Comparison of ENCODE assay signal across 8 cellular contexts in genomic region chr4:185258741-185259140, GRCh38. TPM values are rescaled to one million over a fixed set of nuclear protein-coding genes. Genes with fewer than 3 reads are reported as not detected.
DNase-seq lines count a peak whose midpoint lies in the region; ATAC-seq, FAIRE-seq and TF ChIP-seq lines count a peak whose summit lies in the region.
"Not testable (repeated sequence)": the region's sequence is repeated elsewhere in the genome, so short reads cannot be mapped to it uniquely, and the experiment has no call there.

No MANE protein-coding gene starts in this region.

- not testable (repeated sequence) for H4K20me1 ChIP-seq in SU-DHL-6 (ENCODE audit: low read depth, low read length); osteoblast (ENCODE audit: insufficient read depth, low read length)

- not testable (repeated sequence) for H2AFZ ChIP-seq in SU-DHL-6 (ENCODE audit: low read depth, low read length, severe bottlenecking); osteoblast (ENCODE audit: low read length)

- peak; percentile 97 for FAIRE-seq in GM12891 (lab: Jason Lieb, UNC)

- not testable (repeated sequence) for H3K79me2 ChIP-seq in SU-DHL-6 (ENCODE audit: insufficient read depth, low read length)
- peaks cover 38% of the 10 kb centered on the region for H3K79me2 ChIP-seq in osteoblast (ENCODE audit: insufficient read depth, low read length)

- DNase-seq in AG08396 (ENCODE audit: low spot score) (peak; percentile 29), NCI-H1694 treated with DMSO at 0.1 percent for 48 hours (lab: John Stamatoyannopoulos, UW) (peak; percentile 52), brain pericyte (ENCODE audit: low read depth, low spot score) (peak; percentile 38)
- not testable (repeated sequence) for DNase-seq in GM12891 (ENCODE audit: insufficient read length, low spot score); Right ventricle myocardium inferior (ENCODE audit: missing footprints); osteoblast (ENCODE audit: insufficient read length, low spot score, missing footprints)

- peak; percentile 35 for ATAC-seq in HG02870 (IDR thresholded peaks at IDR 0.05; ENCODE audit: unreplicated experiment)
- peak; percentile 79 for ATAC-seq in Right ventricle myocardium inferior

- H3K27ac ChIP-seq in SU-DHL-6 (ENCODE audit: low read depth, low read length) (peak overlapping the region; percentile 52; the same call in 1 of the 2 replicates), osteoblast (ENCODE audit: low read depth, low read length) (peak overlapping the region; percentile 44)

- H3K4me1 ChIP-seq in osteoblast (ENCODE audit: insufficient read depth, low read length): peaks cover 26% of the 10 kb centered on the region

- H3K9me2 ChIP-seq in SU-DHL-6 (replicated peaks; ENCODE audit: insufficient read depth, low read length): not testable (repeated sequence)

- not testable (repeated sequence) for TF ChIP-seq CTCF in SU-DHL-6 (IDR thresholded peaks at IDR 0.05; ENCODE audit: insufficient read depth, low read length, poor library complexity, severe bottlenecking); osteoblast (IDR thresholded peaks at IDR 0.05; ENCODE audit: extremely low read depth, low read depth, low read length)

- H3K4me3 ChIP-seq in SU-DHL-6 (ENCODE audit: insufficient read depth, low read length, poor library complexity, severe bottlenecking); osteoblast (ENCODE audit: insufficient read depth, low read length): not testable (repeated sequence)

- H3K4me2 ChIP-seq in SU-DHL-6 (ENCODE audit: low read depth, low read length, poor library complexity, severe bottlenecking): peak overlapping the region; percentile 43
- H3K4me2 ChIP-seq in osteoblast (ENCODE audit: insufficient read depth, low read length): peak overlapping the region; percentile 42

- not testable (repeated sequence) for H3K36me3 ChIP-seq in SU-DHL-6 (ENCODE audit: low read length)
- H3K36me3 ChIP-seq in osteoblast (ENCODE audit: insufficient read depth, low read length): peaks cover 45% of the 10 kb centered on the region

- not testable (repeated sequence) for TF ChIP-seq POLR2A in GM12891 (IDR thresholded peaks at IDR 0.05; ENCODE audit: low read depth, low read length)

- H3K27me3 ChIP-seq in SU-DHL-6 (ENCODE audit: low read length); osteoblast (ENCODE audit: insufficient read depth, low read length): not testable (repeated sequence)

- not testable (repeated sequence) for H3K9me3 ChIP-seq in SU-DHL-6 (ENCODE audit: insufficient read depth, low read length); osteoblast (ENCODE audit: low read depth, low read length)

- not testable (repeated sequence) for H3F3A ChIP-seq in SU-DHL-6 (ENCODE audit: insufficient read depth)

- H3K9ac ChIP-seq in SU-DHL-6 (ENCODE audit: low read length): not testable (repeated sequence)

- intact Hi-C loops in Right ventricle myocardium inferior (cut with DNase I): loop anchor here (5.0 kb wide), 1 partner anchor 46 kb away; no protein-coding TSS in a partner anchor

RNA-seq across cellular contexts. Expression of gene SNX25, which starts 49.3 kb away (rescaled TPM):
- 63.7 TPM for polyA plus RNA-seq in GM12891 (2012; ENCODE audit: low read depth, missing spikeins)
- total RNA-seq in Right ventricle myocardium inferior: 10.9 TPM
- total RNA-seq in osteoblast: 66.3 and 98.1 TPM in 2 replicates

RNA-seq across cellular contexts. Expression of gene CFAP97, which starts 54.9 kb away (rescaled TPM):
- polyA plus RNA-seq in GM12891 (2012; ENCODE audit: low read depth, missing spikeins): 17.8 TPM
- total RNA-seq in Right ventricle myocardium inferior (11.3 TPM), osteoblast (74.3 and 77.1 TPM in 2 replicates)
